24 cellular contexts compared by ENCODE assay signal in genomic region chr10:71952745-71953144, GRCh38. TPM values are rescaled to one million over a fixed set of nuclear protein-coding genes. Genes with fewer than 3 reads are reported as not detected.
DNase-seq lines count a peak whose midpoint lies in the region; ATAC-seq, FAIRE-seq and TF ChIP-seq lines count a peak whose summit lies in the region.
"Had no signal": no experiment of that assay in that cellular context is flagged by ENCODE, and none has a peak within 500 bp of the region (broad histone marks: within the 10 kb centered on the region; RNA-seq: fewer than 3 reads in every experiment).

No MANE protein-coding gene starts in this region.

- CTCF ChIA-PET in A549 (lab: Yijun Ruan, JAX) = interaction anchor here (1.0 to 11.5 kb wide), 7 partner anchors 15 to 385 kb away, joined by 4 to 207 read pairs (median 6); partner anchors contain the start of gene CHST3

- no peak for TF ChIP-seq EP300 in A549 (IDR thresholded peaks at IDR 0.05)

- peaks cover 4% of the 10 kb centered on the region for H3K36me3 Mint-ChIP-seq in T-helper 2 cell treated with Interferon-gamma antibody and Interleukin-4, amounts not matched to agents 5 μg/mL and 100 μg/mL, for 36 hours (ENCODE audit: low read depth)

- no peaks in the 10 kb centered on the region for H3K9me3 ChIP-seq in A549

- no peak for ATAC-seq in A549
- ATAC-seq in HG03095 (IDR thresholded peaks at IDR 0.05; ENCODE audit: unreplicated experiment) = no peak
- ATAC-seq: CD8-positive, alpha-beta T cell; HCT116; K562 had no signal

- DNase-seq in A549 (ENCODE audit: low read depth in 1 of 2, low spot score in 1 of 2) = no peak
- DNase-seq in ELR (ENCODE audit: low read depth) = peak; percentile 33
- peak; percentile 64 for DNase-seq in NCI-H226
- DNase-seq in epithelial cell of esophagus (ENCODE audit: low read depth) = peak; percentile 29
- DNase-seq in NCI-H345 (lab: John Stamatoyannopoulos, UW) = no peak
- DNase-seq in T-helper 2 cell treated with Interferon-gamma antibody and Interleukin-4, amounts not matched to agents 5 μg/mL and 100 μg/mL, for 36 hours (ENCODE audit: low spot score) = no peak
- DNase-seq in NCI-H1436 treated with DMSO at 0.1 percent for 48 hours (lab: John Stamatoyannopoulos, UW) = no peak
- DNase-seq: 8988T; Calu3; CD8-positive, alpha-beta T cell; DMS 273 treated with DMSO at 0.1 percent for 48 hours; DMS53; DND-41; GF-D8; GOT3; H7; HFFc6; IMR-90 had no signal

- peaks cover 20% of the 10 kb centered on the region for H3K9me3 Mint-ChIP-seq in T-helper 2 cell treated with Interferon-gamma antibody and Interleukin-4, amounts not matched to agents 5 μg/mL and 100 μg/mL, for 36 hours

- no peak overlapping the region for H3K27ac Mint-ChIP-seq in T-helper 2 cell treated with Interferon-gamma antibody and Interleukin-4, amounts not matched to agents 5 μg/mL and 100 μg/mL, for 36 hours
- H3K27ac Mint-ChIP-seq: B cell; CD8-positive, alpha-beta T cell; HFFc6 had no signal

- no peaks in the 10 kb centered on the region for H3K4me1 Mint-ChIP-seq in T-helper 2 cell treated with Interferon-gamma antibody and Interleukin-4, amounts not matched to agents 5 μg/mL and 100 μg/mL, for 36 hours (ENCODE audit: low read depth)
- H3K4me1 Mint-ChIP-seq: B cell had no signal

- no peak overlapping the region for H3K4me3 ChIP-seq in A549
- H3K4me3 ChIP-seq in epithelial cell of esophagus (ENCODE audit: low read length) = no peak overlapping the region
- H3K4me3 ChIP-seq: BLaER1 treated with 17β-estradiol and CSF1 and Interleukin-3, amounts not matched to agents 10 nM and 100 nM; K562 had no signal

- no peak for FAIRE-seq in A549 (lab: Jason Lieb, UNC)
- FAIRE-seq: GM19239, K562 had no signal

- H3K27me3 Mint-ChIP-seq in T-helper 2 cell treated with Interferon-gamma antibody and Interleukin-4, amounts not matched to agents 5 μg/mL and 100 μg/mL, for 36 hours (ENCODE audit: low read depth) = peaks cover 6% of the 10 kb centered on the region

- no peak for TF ChIP-seq RAD21 in A549 (conservative IDR thresholded peaks at IDR 0.05 in 1 of 2, IDR thresholded peaks at IDR 0.05 in 1 of 2)

- H3K27ac ChIP-seq in A549 = peak overlapping the region in 1 of 2 experiments; percentile 12; a peak in 1 of 6 replicates
- H3K27ac ChIP-seq: BLaER1 treated with 17β-estradiol and CSF1 and Interleukin-3, amounts not matched to agents 10 nM and 100 nM had no signal

- TF ChIP-seq CTCF in A549 (IDR thresholded peaks at IDR 0.05) (no peak), epithelial cell of esophagus (IDR thresholded peaks at IDR 0.05; ENCODE audit: insufficient read depth, low read depth, low read length, missing control alignments) (no peak)

- peaks cover 29% of the 10 kb centered on the region for H3K4me1 ChIP-seq in A549

- no peak overlapping the region for H3K4me3 Mint-ChIP-seq in T-helper 2 cell treated with Interferon-gamma antibody and Interleukin-4, amounts not matched to agents 5 μg/mL and 100 μg/mL, for 36 hours
- H3K4me3 Mint-ChIP-seq: B cell; CD8-positive, alpha-beta T cell; HFFc6 had no signal

- WGBS in A549 (ENCODE audit: missing lambda C conversion rate) = 46% methylated on average over 3 of the region's 3 CpGs

- H3K4me2 ChIP-seq in A549 = peak overlapping the region; percentile 38
- H3K4me2 ChIP-seq: BLaER1 treated with 17β-estradiol and CSF1 and Interleukin-3, amounts not matched to agents 10 nM and 100 nM had no signal

- TF ChIP-seq POLR2A in A549 (IDR thresholded peaks at IDR 0.05; ENCODE audit: low read length) = no peak

- POLR2A ChIA-PET in A549 (lab: Yijun Ruan, JAX) = no interaction called here

TF ChIP-seq in A549, 52 proteins besides CTCF, POLR2A, EP300 and RAD21:
- TF ChIP-seq ZSCAN20 (CRISPR knock-in tag; IDR thresholded peaks at IDR 0.05) (no peak), ELK1 (IDR thresholded peaks at IDR 0.05; ENCODE audit: low read depth, low read length) (no peak), BHLHE40 (IDR thresholded peaks at IDR 0.05; ENCODE audit: low read depth, low read length) (no peak), SMC3 (IDR thresholded peaks at IDR 0.05) (no peak), CEBPB (IDR thresholded peaks at IDR 0.05) (no peak), FOSB (CRISPR knock-in tag; IDR thresholded peaks at IDR 0.05) (no peak), REST (IDR thresholded peaks at IDR 0.05) (no peak), HOXB5 (CRISPR knock-in tag; IDR thresholded peaks at IDR 0.05) (no peak), MYC (IDR thresholded peaks at IDR 0.05; ENCODE audit: borderline replicate concordance, low read length) (no peak), MAZ (IDR thresholded peaks at IDR 0.05; ENCODE audit: borderline replicate concordance, low read depth, low read length) (no peak), MAX (IDR thresholded peaks at IDR 0.05) (no peak), USF2 (IDR thresholded peaks at IDR 0.05) (no peak), RCOR1 (IDR thresholded peaks at IDR 0.05; ENCODE audit: low read depth, low read length) (no peak), POLR2AphosphoS2 (conservative IDR thresholded peaks at IDR 0.05; ENCODE audit: low read length) (no peak)

RNA-seq across cellular contexts. Expression of gene CHST3, which starts 11.4 kb away (rescaled TPM):
- polyA plus RNA-seq in A549 (2011; rRNA removed) (12.8 and 13.8 TPM in 2 replicates), A549 (2017; fragmentation: RNase III; extraction: RNeasy Plus Mini Kit Qiagen cat#74134 plus additional on column Dnase treatment) (20.3 to 23.1 TPM (median 21.7 TPM) in 3 replicates)
- 8.7 and 12.5 TPM in 2 replicates for polyA plus RNA-seq in A549 (2012; cell fraction: cytosol; rRNA removed)
- 18.6 and 20.9 TPM in 2 replicates for polyA plus RNA-seq in A549 (2012; cell fraction: nucleus; rRNA removed)
- 19.1 and 21.1 TPM in 2 replicates for polyA minus RNA-seq in A549 (2011; rRNA and poly(A)+ RNA removed)

Comparison
In these comparisons a context has a peak if more than half of its experiments do, and no peak if none do; other contexts are left out.
1. DNase-seq: peak in ELR (single experiment), NCI-H226 (single experiment) and epithelial cell of esophagus (single experiment); none in A549 (0 of 2), NCI-H345 (single experiment), T-helper 2 cell treated with Interferon-gamma antibody and Interleukin-4, amounts not matched to agents 5 μg/mL and 100 μg/mL, for 36 hours (single experiment) and NCI-H1436 treated with DMSO at 0.1 percent for 48 hours (single experiment).